ENCODE assay signal across 8 cellular contexts in the genomic region with DNA sequence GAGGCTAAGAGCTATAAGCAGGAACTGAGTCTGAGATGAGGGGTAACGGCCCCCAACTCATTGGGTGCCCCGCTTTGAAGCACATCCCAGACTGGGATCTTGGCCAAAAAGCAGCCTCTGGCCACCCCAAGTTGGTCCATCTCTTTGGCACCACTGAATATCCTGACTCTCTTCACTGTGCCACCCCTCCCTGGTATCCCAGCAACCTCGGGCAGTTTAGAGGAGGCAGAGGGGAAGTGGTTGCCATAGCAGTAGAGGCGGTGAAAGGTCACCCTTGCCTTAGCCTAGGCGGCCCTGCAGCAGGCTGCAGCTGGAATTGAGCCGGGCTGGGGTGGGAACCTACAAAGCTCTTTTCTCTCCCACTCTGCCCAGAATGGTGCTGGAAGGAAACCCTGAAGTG. TPM values are rescaled to one million over a fixed set of nuclear protein-coding genes. Genes with fewer than 3 reads are reported as not detected.
DNase-seq lines count a peak whose midpoint lies in the region; ATAC-seq and TF ChIP-seq lines count a peak whose summit lies in the region.

No MANE protein-coding gene starts in this region.

- in situ Hi-C loops in G401 (cut with HindIII; ENCODE audit: low sequenced_read_pairs) = no loop called here

- POLR2A ChIA-PET in RWPE1 (lab: Yijun Ruan, JAX; ENCODE audit: low non-redundant PET) = no interaction called here

- no peaks in the 10 kb centered on the region for H3K36me3 Mint-ChIP-seq in effector memory CD8-positive, alpha-beta T cell (ENCODE audit: insufficient read depth)

- peak overlapping the region; percentile 55 for H3K4me3 ChIP-seq in neuron (ENCODE audit: low read length)

- H3K27ac ChIP-seq in RWPE1 = peak overlapping the region; percentile 71

- TF ChIP-seq CTCF in RWPE1 (conservative IDR thresholded peaks at IDR 0.05; ENCODE audit: low read depth) = no peak

- H3K27ac Mint-ChIP-seq in effector memory CD8-positive, alpha-beta T cell = peak overlapping the region; percentile 73 to 83

- no peaks in the 10 kb centered on the region for H3K27me3 Mint-ChIP-seq in effector memory CD8-positive, alpha-beta T cell

- CTCF ChIA-PET in RWPE1 (lab: Yijun Ruan, JAX) = interaction anchor here (0.7 to 1.7 kb wide), 5 partner anchors 8 to 50 kb away, joined by 3 to 6 read pairs (median 4); no protein-coding TSS in a partner anchor

- peak overlapping the region; percentile 75 for H2AFZ ChIP-seq in neuron (ENCODE audit: low read depth, low read length)

- peak overlapping the region; percentile 85 to 87 for H3K4me3 Mint-ChIP-seq in effector memory CD8-positive, alpha-beta T cell

- no peaks in the 10 kb centered on the region for H3K9me3 Mint-ChIP-seq in effector memory CD8-positive, alpha-beta T cell

- H3K36me3 ChIP-seq in neuron (ENCODE audit: insufficient read depth, low read length) = peaks cover 14% of the 10 kb centered on the region

- peaks cover 17% of the 10 kb centered on the region for H3K4me1 ChIP-seq in neuron (ENCODE audit: insufficient read depth, low read length)

- DNase-seq in 8988T = peak; percentile 47
- DNase-seq in G401 (ENCODE audit: low spot score) = peak; percentile 19
- no peak for DNase-seq in RWPE1 (ENCODE audit: low spot score)
- DNase-seq in effector memory CD8-positive, alpha-beta T cell = no peak
- DNase-seq in Ammon's horn (ENCODE audit: low spot score) = no peak
- no peak for DNase-seq in COLO829 (ENCODE audit: low spot score)
- DNase-seq in GM19238 (ENCODE audit: insufficient read length, low spot score) = no peak

- H3K9me3 ChIP-seq in neuron (ENCODE audit: low read length) = no peaks in the 10 kb centered on the region

- ATAC-seq in effector memory CD8-positive, alpha-beta T cell (replicated peaks) = no peak

- peaks cover 8 to 12% of the 10 kb centered on the region in 2 donors for H3K4me1 Mint-ChIP-seq in effector memory CD8-positive, alpha-beta T cell (ENCODE audit: low read depth in 2 of 2)

- no peaks in the 10 kb centered on the region for H3K27me3 ChIP-seq in neuron (ENCODE audit: insufficient read depth, low read length)

RNA-seq across cellular contexts. Expression of gene PELI3, which starts 1.1 kb away (rescaled TPM):
- total RNA-seq in G401 (2014; rRNA removed; shearing (Covaris generic)) = 10.2 and 13.7 TPM in 2 replicates

RNA-seq across cellular contexts. Expression of gene DPP3, which starts 12.5 kb away (rescaled TPM):
- total RNA-seq in G401 (2014; rRNA removed; shearing (Covaris generic)) = 140 and 160 TPM in 2 replicates

RNA-seq across cellular contexts. Expression of gene MRPL11, which starts 29.1 kb away (rescaled TPM):
- total RNA-seq in G401 (2014; rRNA removed; shearing (Covaris generic)) = 129 and 148 TPM in 2 replicates

RNA-seq across cellular contexts. Expression of gene BBS1, which starts 42.7 kb away (rescaled TPM):
- 42.5 and 55.8 TPM in 2 replicates for total RNA-seq in G401 (2014; rRNA removed; shearing (Covaris generic))

RNA-seq across cellular contexts. Expression of gene NPAS4, which starts 46.9 kb away (rescaled TPM):
- not detected in 2 replicates for total RNA-seq in G401 (2014; rRNA removed; shearing (Covaris generic))

Comparison
In these comparisons a context has a peak if more than half of its experiments do, and no peak if none do; other contexts are left out.
1. DNase-seq: peak in 8988T (single experiment) and G401 (single experiment); none in RWPE1 (single experiment), effector memory CD8-positive, alpha-beta T cell (0 of 3), Ammon's horn (single experiment), COLO829 (single experiment) and GM19238 (single experiment).